In the genomic region with DNA sequence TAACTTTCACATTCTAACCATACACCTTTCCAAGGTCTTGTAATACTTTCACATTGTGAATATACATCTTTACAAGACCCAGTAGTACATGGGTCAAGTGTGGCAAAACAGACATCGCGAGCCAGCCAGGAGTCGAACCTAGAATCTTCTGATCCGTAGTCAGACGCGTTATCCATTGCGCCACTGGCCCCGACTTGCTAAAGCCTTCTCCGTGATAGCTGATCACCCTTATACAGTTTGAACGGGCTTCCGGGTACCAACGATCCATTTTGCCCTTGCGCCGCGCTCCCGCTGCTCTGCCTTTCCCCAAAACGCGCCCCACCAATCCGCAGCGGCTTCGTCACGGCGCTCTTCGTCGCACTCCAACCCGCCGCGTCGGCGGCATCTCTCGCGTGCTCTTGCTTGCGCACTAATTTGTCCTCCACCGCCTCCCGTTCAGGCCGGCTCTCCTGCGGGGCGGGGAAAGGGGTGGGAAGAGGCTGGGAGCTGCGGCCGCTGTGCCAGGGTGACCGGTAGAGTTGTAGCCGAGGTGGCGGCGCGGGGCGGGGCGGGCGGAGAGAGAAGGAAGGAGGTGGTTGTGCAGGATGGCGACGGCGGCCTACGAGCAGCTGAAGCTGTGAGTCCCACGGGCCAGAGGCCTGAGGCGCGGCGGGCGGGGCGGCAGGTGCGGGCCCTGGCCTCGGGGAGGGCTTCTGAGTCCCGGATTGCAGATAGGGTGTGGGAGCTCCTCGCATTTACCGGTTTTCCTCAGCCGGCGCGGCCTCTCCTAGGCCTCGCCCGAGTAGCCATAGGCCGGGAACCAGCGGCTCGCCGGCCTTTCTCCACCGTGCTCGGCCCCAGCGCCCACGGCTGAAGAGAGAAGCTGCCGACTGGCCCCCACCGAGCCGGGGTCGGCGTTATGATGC, we compare ENCODE assay signal across 1 cellular context.
TF ChIP-seq lines count a peak whose summit lies in the region.

Gene SACM1L (plus strand): TSS at position 515 of the 905 bp plus-strand sequence. CDS start 70 bp downstream, at position 585.

TF ChIP-seq in K562, 482 proteins besides CTCF, POLR2A, EP300 and RAD21 (continued from another document and continues in another):
- TF ChIP-seq, protein P1, sequence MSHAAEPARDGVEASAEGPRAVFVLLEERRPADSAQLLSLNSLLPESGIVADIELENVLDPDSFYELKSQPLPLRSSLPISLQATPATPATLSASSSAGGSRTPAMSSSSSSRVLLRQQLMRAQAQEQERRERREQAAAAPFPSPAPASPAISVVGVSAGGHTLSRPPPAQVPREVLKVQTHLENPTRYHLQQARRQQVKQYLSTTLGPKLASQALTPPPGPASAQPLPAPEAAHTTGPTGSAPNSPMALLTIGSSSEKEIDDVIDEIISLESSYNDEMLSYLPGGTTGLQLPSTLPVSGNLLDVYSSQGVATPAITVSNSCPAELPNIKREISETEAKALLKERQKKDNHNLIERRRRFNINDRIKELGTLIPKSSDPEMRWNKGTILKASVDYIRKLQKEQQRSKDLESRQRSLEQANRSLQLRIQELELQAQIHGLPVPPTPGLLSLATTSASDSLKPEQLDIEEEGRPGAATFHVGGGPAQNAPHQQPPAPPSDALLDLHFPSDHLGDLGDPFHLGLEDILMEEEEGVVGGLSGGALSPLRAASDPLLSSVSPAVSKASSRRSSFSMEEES (CRISPR knock-in tag; IDR thresholded peaks at IDR 0.05), result no peak
- TF ChIP-seq ZNF121 (CRISPR knock-in tag; conservative IDR thresholded peaks at IDR 0.05) (no peak), IFI16 (CRISPR knock-in tag; IDR thresholded peaks at IDR 0.05) (no peak), ZNF197 (CRISPR knock-in tag; IDR thresholded peaks at IDR 0.05; ENCODE audit: low read depth) (no peak), YY1 (IDR thresholded peaks at IDR 0.05; ENCODE audit: borderline replicate concordance in 1 of 3, control insufficient read depth in 1 of 3, extremely low read depth in 1 of 3, insufficient read depth in 3 of 3, insufficient read length in 1 of 3, insufficient replicate concordance in 2 of 3, low read depth in 1 of 3, low read length in 2 of 3) (peak in 2 of 3 experiments; percentile 19 to 66), PML (IDR thresholded peaks at IDR 0.05; ENCODE audit: low read length) (no peak), JUN (IDR thresholded peaks at IDR 0.05; ENCODE audit: borderline replicate concordance, low read depth, low read length) (0 out of 2 replicates have a peak, but pooled peaks have one; percentile 43), JUN (CRISPR knock-in tag; IDR thresholded peaks at IDR 0.05; ENCODE audit: borderline replicate concordance) (no peak), AFF1 (IDR thresholded peaks at IDR 0.05; ENCODE audit: low read depth in 1 of 2, partially characterized antibody in 2 of 2) (peak in 1 of 2 experiments; percentile 66), TAL1 (IDR thresholded peaks at IDR 0.05) (no peak; the same call in 1 of the 2 replicates), EZH2 (IDR thresholded peaks at IDR 0.05; ENCODE audit: borderline replicate concordance, low read depth, low read length) (no peak), SMARCA5 (IDR thresholded peaks at IDR 0.05) (no peak), MTF1 (CRISPR knock-in tag; IDR thresholded peaks at IDR 0.05; ENCODE audit: borderline replicate concordance) (no peak), GTF2F1 (IDR thresholded peaks at IDR 0.05; ENCODE audit: low read depth, low read length) (no peak), L3MBTL2 (IDR thresholded peaks at IDR 0.05) (peak; percentile 97), ARHGAP35 (IDR thresholded peaks at IDR 0.05; ENCODE audit: partially characterized antibody) (no peak), ZNF408 (CRISPR knock-in tag; IDR thresholded peaks at IDR 0.05; ENCODE audit: low read depth) (no peak), SETDB1 (IDR thresholded peaks at IDR 0.05; ENCODE audit: low read length) (no peak), SUPT5H (IDR thresholded peaks at IDR 0.05) (peak; percentile 96), ZFP36 (IDR thresholded peaks at IDR 0.05; ENCODE audit: low read depth, low read length, partially characterized antibody) (no peak), ETV1 (tag; conservative IDR thresholded peaks at IDR 0.05; ENCODE audit: low read depth) (peak; percentile 95), ZNF41 (CRISPR knock-in tag; conservative IDR thresholded peaks at IDR 0.05) (no peak), NFRKB (IDR thresholded peaks at IDR 0.05; ENCODE audit: low read depth) (no peak), CREBBP (IDR thresholded peaks at IDR 0.05; ENCODE audit: low read depth, low read length) (no peak), STAT5A (IDR thresholded peaks at IDR 0.05; ENCODE audit: borderline replicate concordance, low read length) (peak; percentile 33; the same call in 1 of the 2 replicates), CEBPB (tag; IDR thresholded peaks at IDR 0.05) (peak; percentile 93)
- TF ChIP-seq, protein P2, sequence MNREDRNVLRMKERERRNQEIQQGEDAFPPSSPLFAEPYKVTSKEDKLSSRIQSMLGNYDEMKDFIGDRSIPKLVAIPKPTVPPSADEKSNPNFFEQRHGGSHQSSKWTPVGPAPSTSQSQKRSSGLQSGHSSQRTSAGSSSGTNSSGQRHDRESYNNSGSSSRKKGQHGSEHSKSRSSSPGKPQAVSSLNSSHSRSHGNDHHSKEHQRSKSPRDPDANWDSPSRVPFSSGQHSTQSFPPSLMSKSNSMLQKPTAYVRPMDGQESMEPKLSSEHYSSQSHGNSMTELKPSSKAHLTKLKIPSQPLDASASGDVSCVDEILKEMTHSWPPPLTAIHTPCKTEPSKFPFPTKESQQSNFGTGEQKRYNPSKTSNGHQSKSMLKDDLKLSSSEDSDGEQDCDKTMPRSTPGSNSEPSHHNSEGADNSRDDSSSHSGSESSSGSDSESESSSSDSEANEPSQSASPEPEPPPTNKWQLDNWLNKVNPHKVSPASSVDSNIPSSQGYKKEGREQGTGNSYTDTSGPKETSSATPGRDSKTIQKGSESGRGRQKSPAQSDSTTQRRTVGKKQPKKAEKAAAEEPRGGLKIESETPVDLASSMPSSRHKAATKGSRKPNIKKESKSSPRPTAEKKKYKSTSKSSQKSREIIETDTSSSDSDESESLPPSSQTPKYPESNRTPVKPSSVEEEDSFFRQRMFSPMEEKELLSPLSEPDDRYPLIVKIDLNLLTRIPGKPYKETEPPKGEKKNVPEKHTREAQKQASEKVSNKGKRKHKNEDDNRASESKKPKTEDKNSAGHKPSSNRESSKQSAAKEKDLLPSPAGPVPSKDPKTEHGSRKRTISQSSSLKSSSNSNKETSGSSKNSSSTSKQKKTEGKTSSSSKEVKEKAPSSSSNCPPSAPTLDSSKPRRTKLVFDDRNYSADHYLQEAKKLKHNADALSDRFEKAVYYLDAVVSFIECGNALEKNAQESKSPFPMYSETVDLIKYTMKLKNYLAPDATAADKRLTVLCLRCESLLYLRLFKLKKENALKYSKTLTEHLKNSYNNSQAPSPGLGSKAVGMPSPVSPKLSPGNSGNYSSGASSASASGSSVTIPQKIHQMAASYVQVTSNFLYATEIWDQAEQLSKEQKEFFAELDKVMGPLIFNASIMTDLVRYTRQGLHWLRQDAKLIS (CRISPR knock-in tag; IDR thresholded peaks at IDR 0.05), result peak; percentile 87
- TF ChIP-seq, protein P3, sequence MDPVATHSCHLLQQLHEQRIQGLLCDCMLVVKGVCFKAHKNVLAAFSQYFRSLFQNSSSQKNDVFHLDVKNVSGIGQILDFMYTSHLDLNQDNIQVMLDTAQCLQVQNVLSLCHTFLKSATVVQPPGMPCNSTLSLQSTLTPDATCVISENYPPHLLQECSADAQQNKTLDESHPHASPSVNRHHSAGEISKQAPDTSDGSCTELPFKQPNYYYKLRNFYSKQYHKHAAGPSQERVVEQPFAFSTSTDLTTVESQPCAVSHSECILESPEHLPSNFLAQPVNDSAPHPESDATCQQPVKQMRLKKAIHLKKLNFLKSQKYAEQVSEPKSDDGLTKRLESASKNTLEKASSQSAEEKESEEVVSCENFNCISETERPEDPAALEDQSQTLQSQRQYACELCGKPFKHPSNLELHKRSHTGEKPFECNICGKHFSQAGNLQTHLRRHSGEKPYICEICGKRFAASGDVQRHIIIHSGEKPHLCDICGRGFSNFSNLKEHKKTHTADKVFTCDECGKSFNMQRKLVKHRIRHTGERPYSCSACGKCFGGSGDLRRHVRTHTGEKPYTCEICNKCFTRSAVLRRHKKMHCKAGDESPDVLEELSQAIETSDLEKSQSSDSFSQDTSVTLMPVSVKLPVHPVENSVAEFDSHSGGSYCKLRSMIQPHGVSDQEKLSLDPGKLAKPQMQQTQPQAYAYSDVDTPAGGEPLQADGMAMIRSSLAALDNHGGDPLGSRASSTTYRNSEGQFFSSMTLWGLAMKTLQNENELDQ (CRISPR knock-in tag; IDR thresholded peaks at IDR 0.05; ENCODE audit: borderline replicate concordance), result 0 out of 2 replicates have a peak, but pooled peaks have one; percentile 61
- TF ChIP-seq, protein P4, sequence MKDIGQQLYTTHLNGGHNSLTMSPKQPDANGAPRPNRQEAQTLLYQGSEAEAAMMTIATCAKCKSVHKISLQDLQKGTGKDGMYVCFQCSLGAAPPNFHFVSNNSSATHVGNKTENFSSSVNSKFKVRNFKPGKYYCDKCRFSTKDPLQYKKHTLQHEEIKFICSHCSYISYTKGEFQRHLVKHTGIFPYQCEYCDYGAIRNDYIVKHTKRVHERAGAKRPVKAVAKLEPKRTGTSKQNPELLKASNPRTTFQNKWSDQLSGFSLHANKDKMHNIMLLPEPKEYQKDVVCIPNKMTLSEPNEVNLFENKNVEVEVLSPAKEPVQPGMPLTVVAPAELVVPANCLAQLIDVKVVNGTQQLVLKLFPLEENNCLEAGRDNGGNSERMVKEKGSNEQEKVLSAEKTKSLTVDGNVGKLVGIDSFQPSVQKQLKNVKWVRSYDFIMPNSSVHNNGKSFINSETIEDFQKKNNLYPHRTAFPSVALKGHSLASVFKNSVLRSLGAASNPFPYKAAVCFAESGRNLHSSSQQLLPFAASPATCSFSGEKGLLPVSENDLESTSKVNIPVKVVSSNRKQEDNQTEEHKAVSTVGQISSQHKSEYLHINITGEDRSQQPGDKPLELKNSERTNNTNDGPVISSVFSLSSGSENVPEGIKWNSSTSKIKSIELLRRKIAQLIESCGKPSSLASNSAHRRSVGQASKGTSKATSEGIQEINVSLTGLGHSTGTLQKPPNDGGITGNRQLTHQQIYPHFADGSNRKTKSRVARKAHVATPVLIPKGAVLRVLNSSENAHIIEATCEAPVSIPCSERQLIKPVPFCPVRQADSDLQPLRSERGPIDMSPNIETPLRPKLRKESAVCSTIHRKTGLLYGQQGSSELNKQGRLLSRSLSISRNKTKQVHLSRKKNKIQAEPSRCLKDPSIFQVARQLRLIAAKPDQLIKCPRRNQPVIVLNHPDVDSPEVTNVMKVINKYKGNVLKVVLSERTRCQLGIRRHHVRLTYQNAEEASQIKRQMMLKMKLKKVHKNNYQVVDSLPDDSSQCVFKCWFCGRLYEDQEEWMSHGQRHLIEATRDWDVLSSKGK (CRISPR knock-in tag; IDR thresholded peaks at IDR 0.05), result no peak
- TF ChIP-seq, protein P5, sequence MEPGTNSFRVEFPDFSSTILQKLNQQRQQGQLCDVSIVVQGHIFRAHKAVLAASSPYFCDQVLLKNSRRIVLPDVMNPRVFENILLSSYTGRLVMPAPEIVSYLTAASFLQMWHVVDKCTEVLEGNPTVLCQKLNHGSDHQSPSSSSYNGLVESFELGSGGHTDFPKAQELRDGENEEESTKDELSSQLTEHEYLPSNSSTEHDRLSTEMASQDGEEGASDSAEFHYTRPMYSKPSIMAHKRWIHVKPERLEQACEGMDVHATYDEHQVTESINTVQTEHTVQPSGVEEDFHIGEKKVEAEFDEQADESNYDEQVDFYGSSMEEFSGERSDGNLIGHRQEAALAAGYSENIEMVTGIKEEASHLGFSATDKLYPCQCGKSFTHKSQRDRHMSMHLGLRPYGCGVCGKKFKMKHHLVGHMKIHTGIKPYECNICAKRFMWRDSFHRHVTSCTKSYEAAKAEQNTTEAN (CRISPR knock-in tag; IDR thresholded peaks at IDR 0.05), result peak; percentile 86; the same call in 1 of the 2 replicates
- TF ChIP-seq, protein P6, sequence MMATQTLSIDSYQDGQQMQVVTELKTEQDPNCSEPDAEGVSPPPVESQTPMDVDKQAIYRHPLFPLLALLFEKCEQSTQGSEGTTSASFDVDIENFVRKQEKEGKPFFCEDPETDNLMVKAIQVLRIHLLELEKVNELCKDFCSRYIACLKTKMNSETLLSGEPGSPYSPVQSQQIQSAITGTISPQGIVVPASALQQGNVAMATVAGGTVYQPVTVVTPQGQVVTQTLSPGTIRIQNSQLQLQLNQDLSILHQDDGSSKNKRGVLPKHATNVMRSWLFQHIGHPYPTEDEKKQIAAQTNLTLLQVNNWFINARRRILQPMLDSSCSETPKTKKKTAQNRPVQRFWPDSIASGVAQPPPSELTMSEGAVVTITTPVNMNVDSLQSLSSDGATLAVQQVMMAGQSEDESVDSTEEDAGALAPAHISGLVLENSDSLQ (IDR thresholded peaks at IDR 0.05), result no peak; the same call in 1 of the 2 replicates
- TF ChIP-seq, protein P7, sequence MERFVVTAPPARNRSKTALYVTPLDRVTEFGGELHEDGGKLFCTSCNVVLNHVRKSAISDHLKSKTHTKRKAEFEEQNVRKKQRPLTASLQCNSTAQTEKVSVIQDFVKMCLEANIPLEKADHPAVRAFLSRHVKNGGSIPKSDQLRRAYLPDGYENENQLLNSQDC (CRISPR knock-in tag; IDR thresholded peaks at IDR 0.05), result no peak
